Comparison of ENCODE assay signal across 9 cellular contexts in the genomic region with DNA sequence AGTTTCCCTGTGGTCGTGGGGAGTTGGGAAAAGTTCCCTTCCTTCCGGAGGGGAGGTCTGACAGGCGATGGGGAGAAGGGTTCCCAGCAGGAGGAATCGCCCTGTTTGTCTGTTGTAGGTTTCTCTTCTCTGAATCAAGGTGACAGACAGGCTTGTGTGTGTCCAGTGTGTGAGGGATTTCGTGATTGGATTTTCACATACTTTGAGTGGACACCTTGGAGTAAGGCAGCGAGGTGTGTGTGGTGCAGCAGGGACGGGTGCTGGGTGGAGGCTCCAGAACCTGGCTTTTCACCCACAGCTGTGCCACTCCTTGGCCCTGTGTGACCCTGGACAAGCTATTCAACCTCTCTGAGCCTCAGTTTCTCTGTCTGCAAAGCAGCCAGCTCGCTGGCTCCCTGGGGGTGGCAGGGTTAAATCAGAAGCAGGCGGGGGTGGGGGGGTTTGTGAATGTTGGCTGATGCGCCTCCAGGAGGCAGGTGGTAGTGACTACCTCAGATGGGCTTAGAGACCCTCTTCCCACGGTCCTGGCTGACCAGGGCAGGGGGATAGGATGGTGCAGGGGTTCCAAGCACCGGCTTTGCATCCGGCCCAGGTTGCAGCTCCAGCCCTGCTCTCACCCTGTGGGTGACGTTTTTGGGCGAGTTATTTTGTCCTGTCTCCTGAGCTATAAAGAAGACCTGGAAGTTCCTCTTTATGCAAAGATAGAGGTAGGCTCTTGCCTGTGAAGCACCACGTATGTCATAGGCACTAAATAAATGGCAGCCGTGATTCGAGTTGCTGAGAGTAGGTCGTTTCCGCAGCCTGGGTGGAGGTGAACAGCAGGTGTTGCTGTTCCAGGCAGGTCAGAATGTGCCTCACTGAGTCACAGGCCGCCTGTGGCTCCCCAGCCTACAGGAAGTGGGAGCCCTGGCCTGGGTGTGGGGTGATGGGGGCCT. TPM values are rescaled to one million over a fixed set of nuclear protein-coding genes. Genes with fewer than 3 reads are reported as not detected.
DNase-seq lines count a peak whose midpoint lies in the region; ATAC-seq and TF ChIP-seq lines count a peak whose summit lies in the region.
"Had no signal": no experiment of that assay in that cellular context is flagged by ENCODE, and none has a peak within 500 bp of the region (broad histone marks: within the 10 kb centered on the region; RNA-seq: fewer than 3 reads in every experiment).

No MANE protein-coding gene starts in this region.

- no peaks in the 10 kb centered on the region for H3K9me3 ChIP-seq in SK-N-SH
- H3K9me3 ChIP-seq in left ventricle myocardium inferior (replicated peaks): no peaks in the 10 kb centered on the region
- H3K9me3 ChIP-seq in sigmoid colon: no peaks in the 10 kb centered on the region

- WGBS in SK-N-SH (ENCODE audit: low lambda C conversion rate): 62% methylated on average over 16 of the region's 21 CpGs
- 23 to 34% methylated on average over 21 of the region's 21 CpGs for WGBS in sigmoid colon, 2 donors

- H3K9ac ChIP-seq in SK-N-SH: peak overlapping the region; percentile 63

- H4K20me1 ChIP-seq in SK-N-SH (ENCODE audit: insufficient read depth): no peaks in the 10 kb centered on the region

- H3F3A ChIP-seq in SK-N-SH (replicated peaks; ENCODE audit: insufficient read depth): no peaks in the 10 kb centered on the region

- no peak overlapping the region for H3K4me3 Mint-ChIP-seq in activated CD4-positive, alpha-beta memory T cell treated with anti-CD3 and anti-CD28 coated beads for 36 hours

- H3K27ac ChIP-seq in SK-N-SH (ENCODE audit: low read depth in 2 of 2, low read length in 1 of 2): peak overlapping the region in 1 of 2 experiments; percentile 39; a peak in 3 of 4 replicates
- H3K27ac ChIP-seq in left ventricle myocardium inferior (replicated peaks): peak overlapping the region; percentile 33
- peak overlapping the region; percentile 77 to 84 (median 83) for H3K27ac ChIP-seq in sigmoid colon

- no peaks in the 10 kb centered on the region for H3K27me3 ChIP-seq in SK-N-SH (ENCODE audit: insufficient read depth)
- H3K27me3 ChIP-seq in left ventricle myocardium inferior (ENCODE audit: low read depth): peaks cover 82% of the 10 kb centered on the region
- H3K27me3 ChIP-seq in sigmoid colon: no peaks in the 10 kb centered on the region

- H2AFZ ChIP-seq in SK-N-SH (ENCODE audit: low read depth): peak overlapping the region; percentile 66; the same call in 1 of the 2 replicates

- CTCF ChIA-PET in SK-N-SH (lab: Yijun Ruan, JAX): interaction anchor here (0.7 to 3.9 kb wide), 3 partner anchors 53 to 105 kb away, joined by 3 to 24 read pairs (median 17); no protein-coding TSS in a partner anchor
- CTCF ChIA-PET in activated CD4-positive, alpha-beta memory T cell treated with anti-CD3 and anti-CD28 coated beads for 36 hours (lab: Charles Lee): no interaction called here

- H3K4me1 ChIP-seq in SK-N-SH (ENCODE audit: control insufficient read depth in 1 of 2, insufficient read depth in 2 of 2, low read depth in 1 of 2, low read length in 1 of 2): peaks cover 11 to 22% of the 10 kb centered on the region in 2 experiments; a peak in 2 of 4 replicates
- peaks cover 15% of the 10 kb centered on the region for H3K4me1 ChIP-seq in left ventricle myocardium inferior
- H3K4me1 ChIP-seq in sigmoid colon: peaks cover 0 to 34% (median 30%) of the 10 kb centered on the region in 4 donors

- H3K4me3 ChIP-seq in SK-N-SH (ENCODE audit: low read depth in 2 of 2, low read length in 1 of 2): peak overlapping the region; percentile 48 to 64
- H3K4me3 ChIP-seq in left ventricle myocardium inferior: peak overlapping the region; percentile 59
- peak overlapping the region; percentile 36 to 59 (median 50) for H3K4me3 ChIP-seq in sigmoid colon

- POLR2A ChIA-PET in SK-N-SH (lab: Yijun Ruan, JAX): interaction anchor here (0.9 to 1.6 kb wide), 4 partner anchors 8 to 110 kb away, joined by 3 to 4 read pairs (median 3); no protein-coding TSS in a partner anchor
- POLR2A ChIA-PET in activated CD4-positive, alpha-beta memory T cell treated with anti-CD3 and anti-CD28 coated beads for 36 hours (lab: Charles Lee): no interaction called here

- no peaks in the 10 kb centered on the region for H3K4me1 Mint-ChIP-seq in activated CD4-positive, alpha-beta memory T cell treated with anti-CD3 and anti-CD28 coated beads for 36 hours (ENCODE audit: low read depth)

- TF ChIP-seq CTCF in SK-N-SH (IDR thresholded peaks at IDR 0.05) (no peak), left ventricle myocardium inferior (IDR thresholded peaks at IDR 0.05; ENCODE audit: borderline replicate concordance) (no peak), sigmoid colon (IDR thresholded peaks at IDR 0.05) (no peak)

- TF ChIP-seq EP300 in SK-N-SH (IDR thresholded peaks at IDR 0.05; ENCODE audit: borderline replicate concordance in 1 of 2, low read depth in 1 of 2, low read length in 1 of 2) (no peak), sigmoid colon (IDR thresholded peaks at IDR 0.05) (no peak)

- peak; percentile 4 for ATAC-seq in GM21717 (IDR thresholded peaks at IDR 0.05; ENCODE audit: unreplicated experiment)

- intact Hi-C loops in left ventricle myocardium inferior (cut with micrococcal nuclease) (no loop called here), sigmoid colon (cut with DNase I) (loop anchor here (2.0 kb wide), 1 partner anchor 49 kb away; no protein-coding TSS in a partner anchor), head of caudate nucleus (cut with DNase I) (no loop called here)
- intact Hi-C loops in activated CD4-positive, alpha-beta memory T cell treated with anti-CD3 and anti-CD28 coated beads for 36 hours (cut with micrococcal nuclease): no loop called here

- H3K36me3 ChIP-seq in SK-N-SH (replicated peaks in 1 of 2; ENCODE audit: control insufficient read depth in 1 of 2, insufficient read depth in 2 of 2, low read length in 1 of 2): no peaks in the 10 kb centered on the region
- H3K36me3 ChIP-seq in left ventricle myocardium inferior: no peaks in the 10 kb centered on the region
- H3K36me3 ChIP-seq in sigmoid colon: no peaks in the 10 kb centered on the region

- H3K4me2 ChIP-seq in SK-N-SH: peak overlapping the region; percentile 96

- DNase-seq in SK-N-SH: no peak
- no peak for DNase-seq in left ventricle myocardium inferior
- DNase-seq in sigmoid colon: no peak
- DNase-seq in head of caudate nucleus: no peak
- DNase-seq in activated CD4-positive, alpha-beta memory T cell treated with anti-CD3 and anti-CD28 coated beads for 36 hours: no peak
- no peak for DNase-seq in NCI-H128 (lab: John Stamatoyannopoulos, UW; ENCODE audit: unreplicated experiment)
- no peak for DNase-seq in superior temporal gyrus (ENCODE audit: extremely low spot score)
- DNase-seq: activated CD8-positive, alpha-beta memory T cell treated with anti-CD3 and anti-CD28 coated beads for 24 hours had no signal

- H3K79me2 ChIP-seq in SK-N-SH (ENCODE audit: insufficient read depth): peaks cover 13% of the 10 kb centered on the region; the same call in 1 of the 2 replicates

- H3K27me3 Mint-ChIP-seq in activated CD4-positive, alpha-beta memory T cell treated with anti-CD3 and anti-CD28 coated beads for 36 hours: peaks cover 28% of the 10 kb centered on the region

- TF ChIP-seq POLR2A in sigmoid colon (IDR thresholded peaks at IDR 0.05): no peak

- no peak for TF ChIP-seq RAD21 in SK-N-SH (IDR thresholded peaks at IDR 0.05; ENCODE audit: low read length)

- no peaks in the 10 kb centered on the region for H3K36me3 Mint-ChIP-seq in activated CD4-positive, alpha-beta memory T cell treated with anti-CD3 and anti-CD28 coated beads for 36 hours

- no peak overlapping the region for H3K27ac Mint-ChIP-seq in activated CD4-positive, alpha-beta memory T cell treated with anti-CD3 and anti-CD28 coated beads for 36 hours

- H3K9me2 ChIP-seq in SK-N-SH: no peaks in the 10 kb centered on the region

- H3K9me3 Mint-ChIP-seq in activated CD4-positive, alpha-beta memory T cell treated with anti-CD3 and anti-CD28 coated beads for 36 hours: no peaks in the 10 kb centered on the region

TF ChIP-seq in SK-N-SH, 30 proteins besides CTCF, POLR2A, EP300 and RAD21 (continues in another document):
- TF ChIP-seq ELF1 (IDR thresholded peaks at IDR 0.05) (no peak), TCF12 (IDR thresholded peaks at IDR 0.05) (no peak), FOXJ3 (CRISPR knock-in tag; IDR thresholded peaks at IDR 0.05) (no peak), GATA2 (CRISPR knock-in tag; IDR thresholded peaks at IDR 0.05) (no peak), EZH2phosphoT487 (IDR thresholded peaks at IDR 0.05; ENCODE audit: borderline replicate concordance, low read depth) (no peak)
- TF ChIP-seq, protein P1, sequence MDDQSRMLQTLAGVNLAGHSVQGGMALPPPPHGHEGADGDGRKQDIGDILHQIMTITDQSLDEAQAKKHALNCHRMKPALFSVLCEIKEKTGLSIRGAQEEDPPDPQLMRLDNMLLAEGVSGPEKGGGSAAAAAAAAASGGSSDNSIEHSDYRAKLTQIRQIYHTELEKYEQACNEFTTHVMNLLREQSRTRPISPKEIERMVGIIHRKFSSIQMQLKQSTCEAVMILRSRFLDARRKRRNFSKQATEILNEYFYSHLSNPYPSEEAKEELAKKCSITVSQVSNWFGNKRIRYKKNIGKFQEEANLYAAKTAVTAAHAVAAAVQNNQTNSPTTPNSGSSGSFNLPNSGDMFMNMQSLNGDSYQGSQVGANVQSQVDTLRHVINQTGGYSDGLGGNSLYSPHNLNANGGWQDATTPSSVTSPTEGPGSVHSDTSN (IDR thresholded peaks at IDR 0.05): no peak

RNA-seq across cellular contexts. Expression of gene BDKRB2, which starts 0.7 kb away (rescaled TPM):
- polyA plus RNA-seq in SK-N-SH (2012; rRNA removed) (4.8 and 6.4 TPM in 2 replicates), sigmoid colon (10 to 100 TPM in 1 of 3 donors, 1 to 10 TPM in 2; 6.0 to 10.8 (median 8.7) TPM)
- 3.4 and 5.1 TPM in 2 replicates for polyA plus RNA-seq in SK-N-SH (2012; cell fraction: cytosol; rRNA removed)
- 5.0 and 6.3 TPM in 2 replicates for polyA plus RNA-seq in SK-N-SH (2012; cell fraction: nucleus; rRNA removed)
- total RNA-seq in left ventricle myocardium inferior (0.49 TPM), sigmoid colon (1 to 10 TPM; 1.8 to 4.5 (median 3.9) TPM)
- under 1 TPM in 1 of 2 experiments, not detected in 1; 0.12 TPM for total RNA-seq in activated CD4-positive, alpha-beta memory T cell treated with anti-CD3 and anti-CD28 coated beads for 36 hours

RNA-seq across cellular contexts. Expression of gene BDKRB1, which starts 50.7 kb away (rescaled TPM):
- polyA plus RNA-seq in SK-N-SH (2012; rRNA removed): 14.4 and 16.9 TPM in 2 replicates
- polyA plus RNA-seq in SK-N-SH (2012; cell fraction: cytosol; rRNA removed): 7.0 and 10.3 TPM in 2 replicates
- polyA plus RNA-seq in SK-N-SH (2012; cell fraction: nucleus; rRNA removed): 16.6 and 26.9 TPM in 2 replicates
- total RNA-seq in left ventricle myocardium inferior: not detected
- total RNA-seq in sigmoid colon: 1 to 10 TPM in 2 of 4 donors, under 1 TPM in 2; 0.33 to 2.9 (median 0.73) TPM
- 1 to 10 TPM; 2.4 to 4.9 (median 4.2) TPM for polyA plus RNA-seq in sigmoid colon
- total RNA-seq in activated CD4-positive, alpha-beta memory T cell treated with anti-CD3 and anti-CD28 coated beads for 36 hours: not detected
